10 cellular contexts compared by ENCODE assay signal in genomic region chr22:45673482-45674175, GRCh38. TPM values are rescaled to one million over a fixed set of nuclear protein-coding genes. Genes with fewer than 3 reads are reported as not detected.
A peak's percentile ranks its signal among the peaks of the same experiment; 100 is the strongest.
DNase-seq lines count a peak whose midpoint lies in the region; ATAC-seq and TF ChIP-seq lines count a peak whose summit lies in the region.
"Had no signal": no experiment of that assay in that cellular context is flagged by ENCODE, and none has a peak within 500 bp of the region (broad histone marks: within the 10 kb centered on the region; RNA-seq: fewer than 3 reads in every experiment).

No MANE protein-coding gene starts in this region.

- no peaks in the 10 kb centered on the region for H3K9me2 ChIP-seq in OCI-LY7 (ENCODE audit: insufficient read depth, low read length)

- H3K27ac ChIP-seq in OCI-LY7 (ENCODE audit: low read depth, low read length, poor library complexity, severe bottlenecking) (no peak overlapping the region), upper lobe of left lung (no peak overlapping the region), aorta (ENCODE audit: low read depth in 1 of 2, low read length in 2 of 2) (no peak overlapping the region)

- peak overlapping the region; percentile 91 for H3K4me3 Mint-ChIP-seq in activated CD4-positive, alpha-beta T cell treated with anti-CD3 and anti-CD28 coated beads, Interleukin-2, amount 10 ng/mL, durations not matched to agents 7 days and 5 days
- no peak overlapping the region for H3K4me3 Mint-ChIP-seq in dendritic cell treated with granulocyte-macrophage colony-stimulating factor and Interleukin-4, amounts not matched to agents 40 ng/mL and 50 ng/mL, for 4 days

- TF ChIP-seq POLR2A in upper lobe of left lung (IDR thresholded peaks at IDR 0.05), result no peak

- no peaks in the 10 kb centered on the region for H3K27me3 Mint-ChIP-seq in activated CD4-positive, alpha-beta T cell treated with anti-CD3 and anti-CD28 coated beads, Interleukin-2, amount 10 ng/mL, durations not matched to agents 7 days and 5 days
- no peaks in the 10 kb centered on the region for H3K27me3 Mint-ChIP-seq in dendritic cell treated with granulocyte-macrophage colony-stimulating factor and Interleukin-4, amounts not matched to agents 40 ng/mL and 50 ng/mL, for 4 days

- H2AFZ ChIP-seq in OCI-LY7 (ENCODE audit: low read length), result no peak overlapping the region

- DNase-seq in activated CD4-positive, alpha-beta T cell treated with anti-CD3 and anti-CD28 coated beads, Interleukin-2, amount 10 ng/mL, durations not matched to agents 7 days and 5 days, result no peak
- DNase-seq in activated CD4-positive, alpha-beta T cell treated with anti-CD3 and anti-CD28 coated beads for 1 hour, result no peak
- no peak for DNase-seq in OCI-LY7 (ENCODE audit: low spot score)
- DNase-seq in retinal pigment epithelial cell (ENCODE audit: low read depth), result no peak
- DNase-seq in NCI-H1417 (lab: John Stamatoyannopoulos, UW), result no peak
- DNase-seq in upper lobe of left lung, result no peak
- no peak for DNase-seq in aorta
- DNase-seq: stimulated activated naive CD4-positive, alpha-beta T cell treated with Interleukin-2 at 50 U/mL for 16 hours had no signal

- peaks cover 67% of the 10 kb centered on the region for H3K79me2 ChIP-seq in OCI-LY7 (ENCODE audit: insufficient read depth, low read depth, low read length)

- peaks cover 34% of the 10 kb centered on the region for H4K20me1 ChIP-seq in OCI-LY7 (ENCODE audit: insufficient read depth, low read length)

- peak overlapping the region; percentile 81 for H3K4me3 ChIP-seq in OCI-LY7 (ENCODE audit: low read depth, low read length, poor library complexity, severe bottlenecking)
- H3K4me3 ChIP-seq in retinal pigment epithelial cell (ENCODE audit: low read length), result peak overlapping the region; percentile 85
- H3K4me3 ChIP-seq in upper lobe of left lung, result peak overlapping the region in 1 of 4 donors; percentile 81
- peak overlapping the region in 1 of 2 donors; percentile 75 for H3K4me3 ChIP-seq in aorta (ENCODE audit: low read length in 2 of 2)

- peaks cover 37% of the 10 kb centered on the region for H3K4me1 Mint-ChIP-seq in activated CD4-positive, alpha-beta T cell treated with anti-CD3 and anti-CD28 coated beads, Interleukin-2, amount 10 ng/mL, durations not matched to agents 7 days and 5 days
- peaks cover 29% of the 10 kb centered on the region for H3K4me1 Mint-ChIP-seq in dendritic cell treated with granulocyte-macrophage colony-stimulating factor and Interleukin-4, amounts not matched to agents 40 ng/mL and 50 ng/mL, for 4 days (ENCODE audit: low read depth)

- H3K27me3 ChIP-seq in upper lobe of left lung (no peaks in the 10 kb centered on the region), aorta (ENCODE audit: control insufficient read depth in 1 of 2, insufficient read depth in 2 of 2, low read length in 1 of 2) (no peaks in the 10 kb centered on the region)
- H3K27me3 ChIP-seq: esophagus muscularis mucosa had no signal

- no peak for TF ChIP-seq EP300 in upper lobe of left lung (IDR thresholded peaks at IDR 0.05)

- BruUV-seq in OCI-LY7 (replicated peaks; lab: Mats Ljungman, UMichigan), result no TSS peak

- TF ChIP-seq CTCF in OCI-LY7 (conservative IDR thresholded peaks at IDR 0.05; ENCODE audit: low read length) (no peak), retinal pigment epithelial cell (conservative IDR thresholded peaks at IDR 0.05; ENCODE audit: low read depth, low read length) (no peak), upper lobe of left lung (IDR thresholded peaks at IDR 0.05) (no peak)

- H3K4me2 ChIP-seq in OCI-LY7 (ENCODE audit: low read length), result peak overlapping the region; percentile 80

- H3K9me3 Mint-ChIP-seq in activated CD4-positive, alpha-beta T cell treated with anti-CD3 and anti-CD28 coated beads, Interleukin-2, amount 10 ng/mL, durations not matched to agents 7 days and 5 days, result no peaks in the 10 kb centered on the region
- no peaks in the 10 kb centered on the region for H3K9me3 Mint-ChIP-seq in dendritic cell treated with granulocyte-macrophage colony-stimulating factor and Interleukin-4, amounts not matched to agents 40 ng/mL and 50 ng/mL, for 4 days

- CTCF ChIA-PET in activated CD4-positive, alpha-beta T cell treated with anti-CD3 and anti-CD28 coated beads, Interleukin-2, amount 10 ng/mL, durations not matched to agents 7 days and 5 days (lab: Charles Lee), result interaction anchor here (1.1 to 1.5 kb wide), 3 partner anchors 8 to 112 kb away, joined by 3 to 6 read pairs (median 4); no protein-coding TSS in a partner anchor
- CTCF ChIA-PET in OCI-LY7 (lab: Charles Lee; ENCODE audit: unreplicated experiment), result no interaction called here

- H3K36me3 ChIP-seq in OCI-LY7 (ENCODE audit: insufficient read depth, low read length) (peaks cover 34% of the 10 kb centered on the region), upper lobe of left lung (no peaks in the 10 kb centered on the region), aorta (ENCODE audit: control insufficient read depth in 1 of 2, insufficient read depth in 2 of 2, low read length in 1 of 2) (no peaks in the 10 kb centered on the region)
- H3K36me3 ChIP-seq: esophagus muscularis mucosa had no signal

- ATAC-seq in upper lobe of left lung (ENCODE audit: low FRiP score in 2 of 2), result no peak
- no peak for ATAC-seq in aorta (ENCODE audit: low FRiP score)

- 76 to 79% methylated on average over 10 of the region's 10 CpGs for WGBS in upper lobe of left lung, 2 donors
- 82 to 83% methylated on average over 10 of the region's 10 CpGs for WGBS in aorta, 2 donors

- no peaks in the 10 kb centered on the region for H3K9me3 ChIP-seq in OCI-LY7 (ENCODE audit: low read length)
- H3K9me3 ChIP-seq in upper lobe of left lung, result no peaks in the 10 kb centered on the region
- H3K9me3 ChIP-seq in aorta (ENCODE audit: control insufficient read depth, low read length), result no peaks in the 10 kb centered on the region
- H3K9me3 ChIP-seq: esophagus muscularis mucosa had no signal

- POLR2A ChIA-PET in activated CD4-positive, alpha-beta T cell treated with anti-CD3 and anti-CD28 coated beads, Interleukin-2, amount 10 ng/mL, durations not matched to agents 7 days and 5 days (lab: Charles Lee), result no interaction called here
- POLR2A ChIA-PET in OCI-LY7 (lab: Charles Lee), result interaction anchor here (1.0 kb wide), 1 partner anchor 8 kb away, joined by 3 read pairs; no protein-coding TSS in a partner anchor

- H3K27ac Mint-ChIP-seq in activated CD4-positive, alpha-beta T cell treated with anti-CD3 and anti-CD28 coated beads, Interleukin-2, amount 10 ng/mL, durations not matched to agents 7 days and 5 days, result peak overlapping the region; percentile 93
- peak overlapping the region; percentile 56 for H3K27ac Mint-ChIP-seq in dendritic cell treated with granulocyte-macrophage colony-stimulating factor and Interleukin-4, amounts not matched to agents 40 ng/mL and 50 ng/mL, for 4 days

- peaks cover 8% of the 10 kb centered on the region for H3K36me3 Mint-ChIP-seq in activated CD4-positive, alpha-beta T cell treated with anti-CD3 and anti-CD28 coated beads, Interleukin-2, amount 10 ng/mL, durations not matched to agents 7 days and 5 days (ENCODE audit: low read depth)
- H3K36me3 Mint-ChIP-seq in dendritic cell treated with granulocyte-macrophage colony-stimulating factor and Interleukin-4, amounts not matched to agents 40 ng/mL and 50 ng/mL, for 4 days (ENCODE audit: low read depth), result peaks cover 26% of the 10 kb centered on the region

- H3K4me1 ChIP-seq in OCI-LY7 (ENCODE audit: insufficient read depth, low read length, poor library complexity, severe bottlenecking), result peaks cover 31% of the 10 kb centered on the region
- H3K4me1 ChIP-seq in upper lobe of left lung, result peaks cover 16 to 31% (median 25%) of the 10 kb centered on the region in 4 donors
- H3K4me1 ChIP-seq in aorta (ENCODE audit: control insufficient read depth in 1 of 2, insufficient read depth in 2 of 2, low read length in 2 of 2), result peaks cover 3 to 4% of the 10 kb centered on the region in 2 donors

- intact Hi-C loops in OCI-LY7 (cut with micrococcal nuclease; ENCODE audit: unreplicated experiment) (loop anchor here (5.0 kb wide), 1 partner anchor 104 kb away; no protein-coding TSS in a partner anchor), aorta (cut with DNase I) (loop anchor here in 1 of 2 donors (5.0 kb wide), 1 partner anchor 69 kb away; no protein-coding TSS in a partner anchor)
- intact Hi-C loops in dendritic cell treated with granulocyte-macrophage colony-stimulating factor and Interleukin-4, amounts not matched to agents 40 ng/mL and 50 ng/mL, for 4 days (cut with micrococcal nuclease), result no loop called here

RNA-seq across cellular contexts. Expression of gene ATXN10, which starts 2.0 kb away (rescaled TPM):
- total RNA-seq in activated CD4-positive, alpha-beta T cell treated with anti-CD3 and anti-CD28 coated beads, Interleukin-2, amount 10 ng/mL, durations not matched to agents 7 days and 5 days, result 100 to 1,000 TPM in 1 of 2 experiments, 10 to 100 TPM in 1; 91.5 to 103 TPM
- total RNA-seq in OCI-LY7 (2014; rRNA removed; shearing (Covaris generic)), result 54.0 and 66.1 TPM in 2 replicates
- total RNA-seq in OCI-LY7 (2022) (190 and 197 TPM in 2 replicates), upper lobe of left lung (100 to 1,000 TPM in 5 of 6 donors, 10 to 100 TPM in 1; 90.2 to 137 (median 110) TPM), aorta (100 to 1,000 TPM; 112 to 126 TPM)
- 10 to 100 TPM; 43.1 to 49.2 TPM for polyA plus RNA-seq in aorta
